In genomic region chr17:50345443-50346312, GRCh38 we compare ENCODE assay signal across 8 cellular contexts. TPM values are rescaled to one million over a fixed set of nuclear protein-coding genes. Genes with fewer than 3 reads are reported as not detected.
DNase-seq lines count a peak whose midpoint lies in the region; ATAC-seq and TF ChIP-seq lines count a peak whose summit lies in the region.

XYLT2 (plus strand) TSS chr17:50346126; CDS start chr17:50346141, 15 bp downstream.

- H3K27me3 ChIP-seq in adipocyte (replicated peaks; ENCODE audit: control insufficient read depth, insufficient read depth, low read length) = no peaks in the 10 kb centered on the region
- H3K27me3 ChIP-seq in heart right ventricle = no peaks in the 10 kb centered on the region
- H3K27me3 ChIP-seq in upper lobe of right lung = no peaks in the 10 kb centered on the region

- peaks cover 14% of the 10 kb centered on the region for H3K27me3 Mint-ChIP-seq in progenitor cell of endocrine pancreas

- H3K4me3 ChIP-seq in adipocyte (ENCODE audit: low read length) (peak within 1 kb of the TSS; percentile 95), heart right ventricle (peak within 1 kb of the TSS; percentile 69 to 99 (median 92)), upper lobe of right lung (peak within 1 kb of the TSS; percentile 90)

- WGBS in heart right ventricle, 2 donors = 3 to 4% methylated on average over 61 to 86 of the region's 87 CpGs

- no peaks in the 10 kb centered on the region for H3K9me3 ChIP-seq in adipocyte (ENCODE audit: control insufficient read depth, low read length)
- no peaks in the 10 kb centered on the region for H3K9me3 ChIP-seq in heart right ventricle
- H3K9me3 ChIP-seq in upper lobe of right lung = no peaks in the 10 kb centered on the region

- DNase-seq in GM10266 (ENCODE audit: extremely low spot score) (peak; percentile 99), NCI-H128 (lab: John Stamatoyannopoulos, UW; ENCODE audit: unreplicated experiment) (peak; percentile 27), T-helper 1 cell (peak; percentile 82 to 95 (median 87)), adipocyte (ENCODE audit: low read depth) (peak; percentile 94), heart right ventricle (peak; percentile 87 to 90), progenitor cell of endocrine pancreas (ENCODE audit: low spot score, unreplicated experiment) (peak; percentile 79), upper lobe of right lung (peak; percentile 93)

- H3K4me1 Mint-ChIP-seq in progenitor cell of endocrine pancreas (ENCODE audit: low read depth) = peaks cover 10% of the 10 kb centered on the region

- intact Hi-C loops in heart right ventricle (cut with DNase I) = no loop called here
- intact Hi-C loops in upper lobe of right lung (cut with DNase I) = no loop called here

- H3K36me3 Mint-ChIP-seq in progenitor cell of endocrine pancreas (ENCODE audit: insufficient read depth) = no peaks in the 10 kb centered on the region

- H3K36me3 ChIP-seq in adipocyte (ENCODE audit: control insufficient read depth, insufficient read depth, low read length, severe bottlenecking) (no peaks in the 10 kb centered on the region), heart right ventricle (no peaks in the 10 kb centered on the region), upper lobe of right lung (no peaks in the 10 kb centered on the region)

- peak within 1 kb of the TSS; percentile 93 for H3K27ac Mint-ChIP-seq in progenitor cell of endocrine pancreas

- ATAC-seq in HG02588 (IDR thresholded peaks at IDR 0.05; ENCODE audit: unreplicated experiment) (peak; percentile 65), heart right ventricle (peak; percentile 86 to 97 (median 92)), upper lobe of right lung (peak; percentile 98)

- TF ChIP-seq CTCF in GM10266 (IDR thresholded peaks at IDR 0.05; ENCODE audit: control insufficient read depth, insufficient read depth, low read depth, missing control alignments) = no peak
- TF ChIP-seq CTCF in heart right ventricle (IDR thresholded peaks at IDR 0.05) = no peak
- TF ChIP-seq CTCF in progenitor cell of endocrine pancreas (IDR thresholded peaks at IDR 0.05; ENCODE audit: unreplicated experiment) = no peak
- TF ChIP-seq CTCF in upper lobe of right lung (IDR thresholded peaks at IDR 0.05) = no peak

- H3K4me1 ChIP-seq in adipocyte (ENCODE audit: control insufficient read depth, insufficient read depth, low read length) (peaks cover 17% of the 10 kb centered on the region), heart right ventricle (peaks cover 6 to 34% (median 30%) of the 10 kb centered on the region in 9 donors), upper lobe of right lung (peaks cover 13% of the 10 kb centered on the region)

- H3K27ac ChIP-seq in heart right ventricle = peak within 1 kb of the TSS; percentile 22 to 84 (median 66)
- H3K27ac ChIP-seq in upper lobe of right lung = peak within 1 kb of the TSS; percentile 70

- peak within 1 kb of the TSS; percentile 92 for H3K9ac ChIP-seq in adipocyte (ENCODE audit: low read length)

- H3K4me3 Mint-ChIP-seq in progenitor cell of endocrine pancreas (ENCODE audit: low read depth) = peak within 1 kb of the TSS; percentile 90

- no peaks in the 10 kb centered on the region for H3K9me3 Mint-ChIP-seq in progenitor cell of endocrine pancreas (ENCODE audit: low read depth)

RNA-seq across cellular contexts. Expression of gene XYLT2, which starts in this region (rescaled TPM):
- total RNA-seq in heart right ventricle = 10 to 100 TPM; 11.2 to 17.1 (median 11.9) TPM
- 10 to 100 TPM in 1 of 2 donors, 1 to 10 TPM in 1; 8.1 to 14.6 TPM for polyA plus RNA-seq in heart right ventricle
- total RNA-seq in progenitor cell of endocrine pancreas = 26.0 and 28.6 TPM in 2 replicates
- total RNA-seq in upper lobe of right lung = 20.3 TPM

Comparison
In these comparisons a context has a peak if more than half of its experiments do, and no peak if none do; other contexts are left out.
1. Peak in every context shown above with its lines: DNase-seq, ATAC-seq, H3K4me3 ChIP-seq and H3K27ac ChIP-seq.
2. DNase-seq: peak in every context shown above with its lines; median percentile 99 in GM10266; 94 in adipocyte; 93 in upper lobe of right lung; 88 in heart right ventricle; 87 in T-helper 1 cell; 79 in progenitor cell of endocrine pancreas; 27 in NCI-H128.